In the genomic region with DNA sequence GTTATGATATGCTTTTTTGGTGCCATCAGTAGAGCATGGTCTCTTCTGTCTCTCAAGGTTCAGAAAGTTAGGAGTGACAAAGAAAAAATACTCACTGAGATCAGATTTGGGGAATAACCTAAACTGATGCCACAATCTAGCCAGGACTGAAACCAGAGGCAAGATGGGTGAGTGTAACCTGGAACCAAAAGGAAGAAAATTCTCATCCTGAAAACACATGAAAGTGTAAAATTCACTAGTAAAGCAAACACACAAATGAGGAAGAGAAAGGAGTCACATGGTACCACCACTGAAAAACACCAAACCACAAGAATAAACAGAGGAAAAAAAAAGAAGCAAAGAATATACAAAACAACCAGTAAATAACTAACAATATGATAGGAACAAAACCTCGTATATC, we compare ENCODE assay signal across 21 cellular contexts.
A peak's percentile ranks its signal among the peaks of the same experiment; 100 is the strongest.
DNase-seq lines count a peak whose midpoint lies in the region; ATAC-seq and TF ChIP-seq lines count a peak whose summit lies in the region.
"Had no signal": no experiment of that assay in that cellular context is flagged by ENCODE, and none has a peak within 500 bp of the region (broad histone marks: within the 10 kb centered on the region; RNA-seq: fewer than 3 reads in every experiment).

No MANE protein-coding gene starts in this region.

- H3K27ac ChIP-seq in OCI-LY7 (ENCODE audit: low read depth, low read length, poor library complexity, severe bottlenecking) = no peak overlapping the region
- H3K27ac ChIP-seq: breast epithelium, pancreas, skin epidermis, uterus had no signal

- no peaks in the 10 kb centered on the region for H3K9me3 ChIP-seq in OCI-LY7 (ENCODE audit: low read length)
- H3K9me3 ChIP-seq: breast epithelium, uterus had no signal

- H3K79me2 ChIP-seq in OCI-LY7 (ENCODE audit: insufficient read depth, low read depth, low read length) = no peaks in the 10 kb centered on the region

- TF ChIP-seq CTCF in GM12865 (IDR thresholded peaks at IDR 0.05; ENCODE audit: insufficient read depth, low read depth, low read length, missing control alignments) = no peak
- TF ChIP-seq CTCF in OCI-LY7 (conservative IDR thresholded peaks at IDR 0.05; ENCODE audit: low read length) = no peak

- POLR2A ChIA-PET in OCI-LY7 (lab: Charles Lee) = no interaction called here

- no TSS peak for BruUV-seq in OCI-LY7 (replicated peaks; lab: Mats Ljungman, UMichigan)

- CTCF ChIA-PET in OCI-LY7 (lab: Charles Lee; ENCODE audit: unreplicated experiment) = no interaction called here

- no peaks in the 10 kb centered on the region for H3K4me1 ChIP-seq in OCI-LY7 (ENCODE audit: insufficient read depth, low read length, poor library complexity, severe bottlenecking)
- H3K4me1 ChIP-seq: breast epithelium, uterus had no signal

- no peaks in the 10 kb centered on the region for H4K20me1 ChIP-seq in OCI-LY7 (ENCODE audit: insufficient read depth, low read length)

- DNase-seq in GM12865 (ENCODE audit: low read depth) (peak; percentile 3), NCI-H146 (lab: John Stamatoyannopoulos, UW) (no peak), NCI-H1105 (lab: John Stamatoyannopoulos, UW) (no peak), OCI-LY7 (ENCODE audit: low spot score) (no peak)
- DNase-seq in activated CD8-positive, alpha-beta memory T cell treated with anti-CD3 and anti-CD28 coated beads, Interleukin-2, amount 50 U/mL, for 48 hours = no peak
- DNase-seq: activated CD4-positive, CD25-positive, alpha-beta regulatory T cell; activated CD8-positive, alpha-beta memory T cell treated with anti-CD3 and anti-CD28 coated beads, Interleukin-2, amount 10 ng/mL, durations not matched to agents 7 days and 5 days; activated naive CD4-positive, alpha-beta T cell treated with anti-CD3 and anti-CD28 coated beads for 36 hours; CD8-positive, alpha-beta memory T cell; GDM1; NCI-H2081; NCI-H748 treated with DMSO at 0.1 percent for 48 hours; pancreas; stimulated activated naive CD4-positive, alpha-beta T cell; uterus had no signal

- no peaks in the 10 kb centered on the region for H3K36me3 ChIP-seq in OCI-LY7 (ENCODE audit: insufficient read depth, low read length)
- H3K36me3 ChIP-seq: breast epithelium, pancreas, uterus had no signal

- no peak overlapping the region for H3K4me3 ChIP-seq in GM12865 (ENCODE audit: low read depth, low read length)
- H3K4me3 ChIP-seq in OCI-LY7 (ENCODE audit: low read depth, low read length, poor library complexity, severe bottlenecking) = no peak overlapping the region
- H3K4me3 ChIP-seq: breast epithelium, pancreas, skin epidermis, uterus had no signal

- intact Hi-C loops in OCI-LY7 (cut with micrococcal nuclease; ENCODE audit: unreplicated experiment) = loop anchor here (1.0 to 10.0 kb wide), 2 partner anchors 20 to 726 kb away; no protein-coding TSS in a partner anchor

- no peak overlapping the region for H3K4me2 ChIP-seq in OCI-LY7 (ENCODE audit: low read length)

- ATAC-seq in GM19328 (IDR thresholded peaks at IDR 0.05; ENCODE audit: unreplicated experiment) (peak; percentile 58), GM21825 (IDR thresholded peaks at IDR 0.05; ENCODE audit: unreplicated experiment) (peak; percentile 81), HG03354 (IDR thresholded peaks at IDR 0.05; ENCODE audit: poor library complexity, severe bottlenecking, unreplicated experiment) (peak; percentile 65)
- ATAC-seq: activated CD8-positive, alpha-beta memory T cell treated with anti-CD3 and anti-CD28 coated beads, Interleukin-2, amount 10 ng/mL, durations not matched to agents 7 days and 5 days; left lobe of liver; pancreas had no signal

- H2AFZ ChIP-seq in OCI-LY7 (ENCODE audit: low read length) = no peak overlapping the region

- no peaks in the 10 kb centered on the region for H3K9me2 ChIP-seq in OCI-LY7 (ENCODE audit: insufficient read depth, low read length)
